8 cellular contexts compared by ENCODE assay signal in genomic region chr15:51726302-51727073, GRCh38. TPM values are rescaled to one million over a fixed set of nuclear protein-coding genes. Genes with fewer than 3 reads are reported as not detected.
DNase-seq lines count a peak whose midpoint lies in the region; ATAC-seq and TF ChIP-seq lines count a peak whose summit lies in the region.

No MANE protein-coding gene starts in this region.

- no peaks in the 10 kb centered on the region for H3K9me3 Mint-ChIP-seq in natural killer cell

- intact Hi-C loops in natural killer cell (cut with micrococcal nuclease): no loop called here

- peak overlapping the region; percentile 11 to 57 for H3K27ac Mint-ChIP-seq in natural killer cell

- no peaks in the 10 kb centered on the region for H3K27me3 Mint-ChIP-seq in natural killer cell (ENCODE audit: low read depth in 2 of 2)

- H3K36me3 Mint-ChIP-seq in natural killer cell: no peaks in the 10 kb centered on the region

- ATAC-seq in HG03558 (IDR thresholded peaks at IDR 0.05; ENCODE audit: extremely low read depth, unreplicated experiment) (peak; percentile 70), esophagus mucosa (peak; percentile 97), natural killer cell (peak in 1 of 3 donors; percentile 64)

- peaks cover 49 to 52% of the 10 kb centered on the region in 2 donors for H3K4me1 Mint-ChIP-seq in natural killer cell

- TF ChIP-seq CTCF in GM20000 (IDR thresholded peaks at IDR 0.05; ENCODE audit: extremely low read depth, missing control alignments): no peak
- no peak for TF ChIP-seq CTCF in natural killer cell (IDR thresholded peaks at IDR 0.05)

- no peak overlapping the region for H3K4me3 Mint-ChIP-seq in natural killer cell

- DNase-seq in EL (peak; percentile 96), GM20000 (ENCODE audit: low spot score) (peak; percentile 58), SW480 (ENCODE audit: low spot score) (peak; percentile 58), natural killer cell (no peak), NCI-H524 (lab: John Stamatoyannopoulos, UW) (no peak), DMS114 treated with DMSO at 0.1 percent for 48 hours (lab: John Stamatoyannopoulos, UW; ENCODE audit: unreplicated experiment) (no peak)

RNA-seq across cellular contexts. Expression of gene LYSMD2, which starts 11.0 kb away (rescaled TPM):
- total RNA-seq in esophagus mucosa (6.1 TPM), natural killer cell (10 to 100 TPM in 1 of 3 donors, 1 to 10 TPM in 2; 8.1 to 13.6 (median 8.6) TPM)

RNA-seq across cellular contexts. Expression of gene TMOD2, which starts 24.9 kb away (rescaled TPM):
- total RNA-seq in esophagus mucosa (4.1 TPM), natural killer cell (1 to 10 TPM; 1.6 to 4.7 (median 1.6) TPM)

RNA-seq across cellular contexts. Expression of gene SCG3, which starts 45.2 kb away (rescaled TPM):
- total RNA-seq in esophagus mucosa (not detected), natural killer cell (not detected)

Comparison
In these comparisons a context has a peak if more than half of its experiments do, and no peak if none do; other contexts are left out.
1. DNase-seq: peak in EL (single experiment), GM20000 (single experiment) and SW480 (single experiment); none in natural killer cell (single experiment), NCI-H524 (0 of 2) and DMS114 treated with DMSO at 0.1 percent for 48 hours (single experiment).